10 cellular contexts compared by ENCODE assay signal in the genomic region with DNA sequence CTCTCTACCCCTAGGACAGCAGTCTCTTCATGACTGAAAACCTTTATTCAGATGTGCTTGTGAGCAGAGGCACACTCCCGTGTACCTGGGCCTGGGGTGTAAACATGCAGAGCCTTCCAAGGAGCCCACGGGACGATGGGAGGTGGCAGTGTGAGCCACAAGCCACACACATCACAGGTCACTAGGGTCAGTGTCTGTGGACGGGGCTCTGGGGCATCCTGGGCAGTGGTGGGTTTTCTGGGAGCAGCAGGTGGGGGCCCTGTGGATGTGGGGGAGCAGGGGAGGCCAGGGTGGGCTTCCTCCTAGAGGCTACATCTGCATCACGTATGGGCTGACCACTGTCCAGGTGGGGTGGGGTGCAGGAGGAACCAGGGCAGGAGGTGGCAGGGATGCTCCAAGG. TPM values are rescaled to one million over a fixed set of nuclear protein-coding genes. Genes with fewer than 3 reads are reported as not detected.
"Had no signal": no experiment of that assay in that cellular context is flagged by ENCODE, and none has a peak within 500 bp of the region (broad histone marks: within the 10 kb centered on the region; RNA-seq: fewer than 3 reads in every experiment).

No MANE protein-coding gene starts in this region.

- H3K36me3 ChIP-seq: HAP-1 had no signal

- ATAC-seq: HCT116 had no signal

- H3K36me3 Mint-ChIP-seq: IgD-negative memory B cell had no signal

- H3K27ac Mint-ChIP-seq: HFFc6, IgD-negative memory B cell had no signal

- H3K9me3 ChIP-seq: HAP-1 had no signal

- H3K9ac ChIP-seq: GM23248 had no signal

- H3K4me1 ChIP-seq: HAP-1 had no signal

- H3K4me3 ChIP-seq: GM23248, HAP-1 had no signal

- DNase-seq: GM23248, GOT3, H7, HFFc6, KBM-7 had no signal

- H3K4me3 Mint-ChIP-seq: HFFc6, IgD-negative memory B cell had no signal

- H2AFZ ChIP-seq: GM23248 had no signal

- H3K27ac ChIP-seq: GM23248 had no signal

RNA-seq across cellular contexts. Expression of a gene that starts 16.7 kb away (rescaled TPM):
- total RNA-seq: GM23248, H4, H7, HFFc6, HT-29 had no signal
- polyA plus RNA-seq: GM23248, IgD-negative memory B cell had no signal

RNA-seq across cellular contexts. Expression of a gene that starts 17.1 kb away (rescaled TPM):
- total RNA-seq: GM23248, H4, HFFc6 had no signal
- polyA plus RNA-seq: GM23248, IgD-negative memory B cell had no signal
